9 cellular contexts compared by ENCODE assay signal in the genomic region with DNA sequence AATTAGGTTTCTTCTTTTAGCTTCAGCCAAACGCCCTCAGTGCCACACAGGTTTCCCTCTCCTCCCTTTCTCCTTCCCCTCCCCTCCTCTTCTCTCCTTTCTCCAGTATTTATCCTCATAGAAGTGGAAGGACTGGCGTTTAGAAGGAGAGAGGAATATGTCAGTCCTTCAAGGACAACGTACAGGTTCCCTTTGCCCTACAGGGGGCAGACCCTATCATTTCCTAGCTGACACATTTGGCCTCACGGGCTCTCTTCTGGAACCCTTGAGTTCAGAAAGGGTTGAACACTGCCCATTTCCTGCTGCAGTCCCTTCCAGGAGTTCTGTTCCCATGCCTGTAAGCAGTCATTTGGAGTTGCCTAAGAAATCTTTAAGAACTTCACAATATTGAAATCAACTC. TPM values are rescaled to one million over a fixed set of nuclear protein-coding genes. Genes with fewer than 3 reads are reported as not detected.
A peak's percentile ranks its signal among the peaks of the same experiment; 100 is the strongest.
DNase-seq lines count a peak whose midpoint lies in the region; ATAC-seq and TF ChIP-seq lines count a peak whose summit lies in the region.
"Had no signal": no experiment of that assay in that cellular context is flagged by ENCODE, and none has a peak within 500 bp of the region (broad histone marks: within the 10 kb centered on the region; RNA-seq: fewer than 3 reads in every experiment).

No MANE protein-coding gene starts in this region.

- H3K4me2 ChIP-seq in H9 (ENCODE audit: insufficient read depth, insufficient read length, low read length) (no peak overlapping the region), hepatocyte (no peak overlapping the region)

- H3K18ac ChIP-seq in H9 (ENCODE audit: insufficient read length, low read depth, low read length), result no peak overlapping the region

- H3K9ac ChIP-seq in H9 (ENCODE audit: extremely low read depth, insufficient read length, low read length), result no peak overlapping the region

- no peak overlapping the region for H3T11ph ChIP-seq in H9 (ENCODE audit: low read length)

- H2BK20ac ChIP-seq in H9 (ENCODE audit: low read depth, low read length, poor library complexity, severe bottlenecking), result no peak overlapping the region

- H3K27ac ChIP-seq in H9 (ENCODE audit: insufficient read length, low read depth, low read length) (no peak overlapping the region), body of pancreas (no peak overlapping the region), hepatocyte (no peak overlapping the region)

- no peak overlapping the region for H2BK12ac ChIP-seq in H9 (ENCODE audit: insufficient read length, low read depth, low read length)

- no peaks in the 10 kb centered on the region for H3K9me2 ChIP-seq in hepatocyte (replicated peaks; ENCODE audit: insufficient read depth)

- H2BK15ac ChIP-seq in H9 (ENCODE audit: low read depth, low read length), result no peak overlapping the region

- no peak overlapping the region for H3K4me3 ChIP-seq in body of pancreas
- no peak overlapping the region for H3K4me3 ChIP-seq in hepatocyte

- no peaks in the 10 kb centered on the region for H3K79me1 ChIP-seq in H9 (ENCODE audit: insufficient read depth, low read depth, low read length, poor library complexity, severe bottlenecking)

- TF ChIP-seq CTCF in H9 (conservative IDR thresholded peaks at IDR 0.05) (peak; percentile 45; the same call in 2 of the 3 replicates), glutamatergic neuron (IDR thresholded peaks at IDR 0.05; ENCODE audit: partially characterized antibody, unreplicated experiment) (peak; percentile 49), body of pancreas (IDR thresholded peaks at IDR 0.05) (peak in 2 of 7 experiments; percentile 3 to 7), hepatocyte (IDR thresholded peaks at IDR 0.05; ENCODE audit: poor library complexity) (no peak)

- H3K4me1 ChIP-seq in H9 (ENCODE audit: insufficient read depth, low read length) (peaks cover 8% of the 10 kb centered on the region; the same call in 1 of the 2 replicates), body of pancreas (peaks cover 6% of the 10 kb centered on the region), hepatocyte (ENCODE audit: insufficient read depth) (no peaks in the 10 kb centered on the region)

- H3K9me3 Mint-ChIP-seq in H9 (no peaks in the 10 kb centered on the region), glutamatergic neuron (ENCODE audit: unreplicated experiment) (peaks cover 2% of the 10 kb centered on the region)

- no peak overlapping the region for H2BK5ac ChIP-seq in H9 (ENCODE audit: insufficient read length, low read length)

- H3K9me3 ChIP-seq in H9 (ENCODE audit: control insufficient read depth, low read depth, low read length) (no peaks in the 10 kb centered on the region), body of pancreas (no peaks in the 10 kb centered on the region), hepatocyte (ENCODE audit: low read depth) (no peaks in the 10 kb centered on the region)

- H2AFZ ChIP-seq in H9 (ENCODE audit: low read length) (no peak overlapping the region), hepatocyte (no peak overlapping the region)

- WGBS in H9 (ENCODE audit: extremely low coverage, insufficient read length, low lambda C conversion rate), result no CpG with 5 or more reads among the region's 4 CpGs
- WGBS in body of pancreas, 2 donors, result 9 to 12% methylated on average over 4 of the region's 4 CpGs
- WGBS in hepatocyte (ENCODE audit: low lambda C conversion rate, missing lambda C conversion rate), result 40% methylated on average over 4 of the region's 4 CpGs

- no peak overlapping the region for H3K14ac ChIP-seq in H9 (ENCODE audit: insufficient read depth, low read length)

- H3K4me1 Mint-ChIP-seq in H9, result peaks cover 33 to 35% of the 10 kb centered on the region in 2 experiments
- peaks cover 25% of the 10 kb centered on the region for H3K4me1 Mint-ChIP-seq in glutamatergic neuron (ENCODE audit: low read depth, unreplicated experiment)

- no peak overlapping the region for H2BK120ac ChIP-seq in H9 (ENCODE audit: low read depth, low read length, poor library complexity, severe bottlenecking)

- H4K8ac ChIP-seq in H9 (replicated peaks; ENCODE audit: insufficient read length, low read depth, low read length), result no peak overlapping the region

- peak; percentile 2 for DNase-seq in COR-L47 (lab: John Stamatoyannopoulos, UW)
- no peak for DNase-seq in H9
- peak; percentile 51 for DNase-seq in OCI-M1 (lab: John Stamatoyannopoulos, UW)
- no peak for DNase-seq in glutamatergic neuron
- no peak for DNase-seq in body of pancreas
- DNase-seq in AG08396 (ENCODE audit: low spot score), result no peak
- no peak for DNase-seq in hepatocyte (ENCODE audit: low spot score)
- DNase-seq in stimulated activated CD4-positive, alpha-beta T cell treated with anti-CD3 and anti-CD28 coated beads, Interleukin-2, amount 100 ng/mL, for 24 hours, result no peak
- DNase-seq: left colon had no signal

- H3K36me3 ChIP-seq in body of pancreas (replicated peaks in 1 of 2; ENCODE audit: insufficient read depth in 1 of 2, low read depth in 2 of 2) (no peaks in the 10 kb centered on the region), hepatocyte (replicated peaks; ENCODE audit: insufficient read depth, low read depth) (no peaks in the 10 kb centered on the region)

- no peak overlapping the region for H3K56ac ChIP-seq in H9 (ENCODE audit: insufficient read length, low read depth, low read length)

- H3K4ac ChIP-seq in H9 (ENCODE audit: low read depth, low read length), result no peak overlapping the region

- H4K91ac ChIP-seq in H9 (ENCODE audit: insufficient read length, low read depth, low read length), result no peak overlapping the region

- intact Hi-C loops in body of pancreas (cut with DNase I), result loop anchor here (10.0 kb wide), 1 partner anchor 944 kb away; no protein-coding TSS in a partner anchor

- H3K27me3 ChIP-seq in H9 (ENCODE audit: insufficient read depth, low read length) (no peaks in the 10 kb centered on the region), body of pancreas (no peaks in the 10 kb centered on the region), hepatocyte (peaks cover 24% of the 10 kb centered on the region)

- H4K20me1 ChIP-seq in H9 (ENCODE audit: control insufficient read depth, insufficient read depth, insufficient read length) (no peaks in the 10 kb centered on the region), hepatocyte (ENCODE audit: insufficient read depth, poor library complexity, severe bottlenecking) (no peaks in the 10 kb centered on the region)

- H3K79me2 ChIP-seq in H9 (ENCODE audit: insufficient read depth, low read length), result no peaks in the 10 kb centered on the region
- H3K79me2 ChIP-seq in hepatocyte, result no peaks in the 10 kb centered on the region

- no peak for ATAC-seq in body of pancreas
- ATAC-seq: left colon had no signal

- no peak overlapping the region for H3K23ac ChIP-seq in H9 (ENCODE audit: insufficient read length, low read depth, low read length)

- peaks cover 2% of the 10 kb centered on the region for H3K23me2 ChIP-seq in H9 (ENCODE audit: insufficient read length, low read depth, low read length, poor library complexity, severe bottlenecking)

- H3K27me3 Mint-ChIP-seq in H9 (ENCODE audit: low read depth), result peaks cover 19% of the 10 kb centered on the region
- H3K27me3 Mint-ChIP-seq in glutamatergic neuron (ENCODE audit: unreplicated experiment), result no peaks in the 10 kb centered on the region

- no peaks in the 10 kb centered on the region for H3K36me3 Mint-ChIP-seq in H9 (ENCODE audit: insufficient read depth in 1 of 3, low read depth in 3 of 3)
- H3K36me3 Mint-ChIP-seq in glutamatergic neuron (ENCODE audit: unreplicated experiment), result no peaks in the 10 kb centered on the region

- no peak overlapping the region for H4K5ac ChIP-seq in H9 (ENCODE audit: insufficient read length, low read depth, low read length)

- 0 out of 5 replicates have a peak overlapping the region, but pooled peaks of 1 of the 2 experiments have one; percentile 5 for H3K4me3 Mint-ChIP-seq in H9
- no peak overlapping the region for H3K4me3 Mint-ChIP-seq in glutamatergic neuron (ENCODE audit: unreplicated experiment)

- no peak overlapping the region for H2AK5ac ChIP-seq in H9 (ENCODE audit: insufficient read length, low read length)

- TF ChIP-seq POLR2A in body of pancreas (IDR thresholded peaks at IDR 0.05), result no peak

- H3K27ac Mint-ChIP-seq in H9 (peak overlapping the region in 1 of 3 experiments; percentile 27; a peak in 2 of 7 replicates), glutamatergic neuron (ENCODE audit: unreplicated experiment) (no peak overlapping the region)

RNA-seq across cellular contexts. Expression of a gene that starts 46.1 kb away (rescaled TPM):
- 48.9 and 50.3 TPM in 2 replicates for total RNA-seq in H9 (2021)
- 3.2 TPM for total RNA-seq in glutamatergic neuron (ENCODE audit: unreplicated experiment)
- 1 to 10 TPM; 3.1 to 3.6 TPM for total RNA-seq in body of pancreas
- 8.7 and 11.4 TPM in 2 replicates for total RNA-seq in hepatocyte
- polyA plus RNA-seq in hepatocyte, result 4.9 and 6.0 TPM in 2 replicates

Comparison
In these comparisons a context has a peak if more than half of its experiments do, and no peak if none do; other contexts are left out.
1. DNase-seq: peak in COR-L47 (single experiment) and OCI-M1 (single experiment); none in H9 (single experiment), glutamatergic neuron (single experiment), body of pancreas (0 of 4), AG08396 (single experiment), hepatocyte (single experiment) and stimulated activated CD4-positive, alpha-beta T cell treated with anti-CD3 and anti-CD28 coated beads, Interleukin-2, amount 100 ng/mL, for 24 hours (0 of 2).